In genomic region chr17:63433746-63434591, GRCh38 we compare ENCODE assay signal across 9 cellular contexts. TPM values are rescaled to one million over a fixed set of nuclear protein-coding genes. Genes with fewer than 3 reads are reported as not detected.
DNase-seq lines count a peak whose midpoint lies in the region; ATAC-seq and TF ChIP-seq lines count a peak whose summit lies in the region.
"Had no signal": no experiment of that assay in that cellular context is flagged by ENCODE, and none has a peak within 500 bp of the region (broad histone marks: within the 10 kb centered on the region; RNA-seq: fewer than 3 reads in every experiment).

No MANE protein-coding gene starts in this region.

- peaks cover 53% of the 10 kb centered on the region for H3K4me1 Mint-ChIP-seq in activated naive CD4-positive, alpha-beta T cell treated with anti-CD3 and anti-CD28 coated beads, Interleukin-2, amount 10 ng/mL, durations not matched to agents 7 days and 5 days
- H3K4me1 Mint-ChIP-seq in activated naive CD4-positive, alpha-beta T cell treated with anti-CD3 and anti-CD28 coated beads for 36 hours (ENCODE audit: low read depth): peaks cover 9% of the 10 kb centered on the region

- WGBS in lower leg skin, 2 donors: 58 to 69% methylated on average over 30 to 31 of the region's 32 CpGs

- CTCF ChIA-PET in activated naive CD4-positive, alpha-beta T cell treated with anti-CD3 and anti-CD28 coated beads, Interleukin-2, amount 10 ng/mL, durations not matched to agents 7 days and 5 days (lab: Charles Lee): interaction anchor here (0.9 to 18.5 kb wide), 8 partner anchors 8 to 178 kb away, joined by 3 to 273 read pairs (median 16); partner anchors contain the start of gene ACE
- CTCF ChIA-PET in activated naive CD4-positive, alpha-beta T cell treated with anti-CD3 and anti-CD28 coated beads for 36 hours (lab: Charles Lee): interaction anchor here (0.9 to 9.2 kb wide), 7 partner anchors 10 to 178 kb away, joined by 3 to 138 read pairs (median 8); partner anchors contain the start of gene ACE

- H3K27ac ChIP-seq in brain microvascular endothelial cell (peak overlapping the region; percentile 85), uterus (peak overlapping the region; percentile 56 to 81)

- no peak for ATAC-seq in HG02642 (IDR thresholded peaks at IDR 0.05; ENCODE audit: poor library complexity, unreplicated experiment)

- H3K36me3 ChIP-seq in brain microvascular endothelial cell (replicated peaks) (no peaks in the 10 kb centered on the region), uterus (no peaks in the 10 kb centered on the region)

- TF ChIP-seq POLR2A in lower leg skin (IDR thresholded peaks at IDR 0.05): no peak
- no peak for TF ChIP-seq POLR2A in uterus (IDR thresholded peaks at IDR 0.05)

- in situ Hi-C loops in brain microvascular endothelial cell (cut with HindIII; ENCODE audit: low pct_ligation_motif_present, low sequenced_read_pairs): no loop called here

- H3K36me3 Mint-ChIP-seq in activated naive CD4-positive, alpha-beta T cell treated with anti-CD3 and anti-CD28 coated beads, Interleukin-2, amount 10 ng/mL, durations not matched to agents 7 days and 5 days: peaks cover 3% of the 10 kb centered on the region
- no peaks in the 10 kb centered on the region for H3K36me3 Mint-ChIP-seq in activated naive CD4-positive, alpha-beta T cell treated with anti-CD3 and anti-CD28 coated beads for 36 hours (ENCODE audit: low read depth)

- H3K9me3 ChIP-seq in uterus: no peaks in the 10 kb centered on the region

- H3K27ac Mint-ChIP-seq in activated naive CD4-positive, alpha-beta T cell treated with anti-CD3 and anti-CD28 coated beads, Interleukin-2, amount 10 ng/mL, durations not matched to agents 7 days and 5 days: peak overlapping the region; percentile 86
- no peak overlapping the region for H3K27ac Mint-ChIP-seq in activated naive CD4-positive, alpha-beta T cell treated with anti-CD3 and anti-CD28 coated beads for 36 hours

- intact Hi-C loops in activated naive CD4-positive, alpha-beta T cell treated with anti-CD3 and anti-CD28 coated beads for 36 hours (cut with micrococcal nuclease): no loop called here
- intact Hi-C loops in lower leg skin (cut with DNase I; ENCODE audit: low total_unique reads): no loop called here
- intact Hi-C loops in uterus (cut with DNase I; ENCODE audit: low total_unique reads): no loop called here

- H3K9me3 Mint-ChIP-seq in activated naive CD4-positive, alpha-beta T cell treated with anti-CD3 and anti-CD28 coated beads, Interleukin-2, amount 10 ng/mL, durations not matched to agents 7 days and 5 days: no peaks in the 10 kb centered on the region
- no peaks in the 10 kb centered on the region for H3K9me3 Mint-ChIP-seq in activated naive CD4-positive, alpha-beta T cell treated with anti-CD3 and anti-CD28 coated beads for 36 hours

- H3K4me3 Mint-ChIP-seq in activated naive CD4-positive, alpha-beta T cell treated with anti-CD3 and anti-CD28 coated beads, Interleukin-2, amount 10 ng/mL, durations not matched to agents 7 days and 5 days: no peak overlapping the region
- H3K4me3 Mint-ChIP-seq in activated naive CD4-positive, alpha-beta T cell treated with anti-CD3 and anti-CD28 coated beads for 36 hours: no peak overlapping the region

- H3K4me3 ChIP-seq in brain microvascular endothelial cell (ENCODE audit: low read depth, low read length) (no peak overlapping the region), lower leg skin (ENCODE audit: low read depth, poor library complexity, severe bottlenecking) (no peak overlapping the region), uterus (no peak overlapping the region)

- DNase-seq in activated naive CD4-positive, alpha-beta T cell treated with anti-CD3 and anti-CD28 coated beads, Interleukin-2, amount 10 ng/mL, durations not matched to agents 7 days and 5 days: no peak
- no peak for DNase-seq in activated naive CD4-positive, alpha-beta T cell treated with anti-CD3 and anti-CD28 coated beads for 36 hours
- DNase-seq in brain microvascular endothelial cell (peak; percentile 87), lower leg skin (ENCODE audit: low spot score in 2 of 2) (peak; percentile 82 to 96), uterus (peak; percentile 85 to 88), NCI-H1436 (lab: John Stamatoyannopoulos, UW) (no peak), medulla oblongata (ENCODE audit: extremely low spot score) (no peak)
- DNase-seq: NCI-H1048 had no signal

- peaks cover 4% of the 10 kb centered on the region for H3K27me3 Mint-ChIP-seq in activated naive CD4-positive, alpha-beta T cell treated with anti-CD3 and anti-CD28 coated beads, Interleukin-2, amount 10 ng/mL, durations not matched to agents 7 days and 5 days
- H3K27me3 Mint-ChIP-seq in activated naive CD4-positive, alpha-beta T cell treated with anti-CD3 and anti-CD28 coated beads for 36 hours (ENCODE audit: low read depth): no peaks in the 10 kb centered on the region

- H3K27me3 ChIP-seq in brain microvascular endothelial cell (replicated peaks) (no peaks in the 10 kb centered on the region), uterus (no peaks in the 10 kb centered on the region)

- H3K4me1 ChIP-seq in uterus: peaks cover 0 to 4% of the 10 kb centered on the region in 2 donors

- TF ChIP-seq CTCF in brain microvascular endothelial cell (IDR thresholded peaks at IDR 0.05; ENCODE audit: low read depth, low read length, missing control alignments) (peak; percentile 27), lower leg skin (IDR thresholded peaks at IDR 0.05) (no peak), uterus (IDR thresholded peaks at IDR 0.05) (no peak)

RNA-seq across cellular contexts. Expression of gene CYB561, which starts 12.1 kb away (rescaled TPM):
- total RNA-seq in activated naive CD4-positive, alpha-beta T cell treated with anti-CD3 and anti-CD28 coated beads for 36 hours: 1 to 10 TPM; 2.3 to 2.6 TPM
- total RNA-seq in lower leg skin: 10 to 100 TPM; 41.7 to 74.6 (median 56.4) TPM
- 10 to 100 TPM; 15.0 to 19.5 (median 16.5) TPM for total RNA-seq in uterus

RNA-seq across cellular contexts. Expression of gene ACE, which starts 42.9 kb away (rescaled TPM):
- total RNA-seq in activated naive CD4-positive, alpha-beta T cell treated with anti-CD3 and anti-CD28 coated beads for 36 hours: under 1 TPM; 0.12 to 0.50 TPM
- total RNA-seq in lower leg skin: 10 to 100 TPM in 1 of 4 donors, 1 to 10 TPM in 3; 3.0 to 10.2 (median 7.2) TPM
- total RNA-seq in uterus: 10 to 100 TPM in 1 of 4 donors, 1 to 10 TPM in 1, under 1 TPM in 1, not detected in 1; 0.77 to 27.4 (median 7.9) TPM

Comparison
In these comparisons a context has a peak if more than half of its experiments do, and no peak if none do; other contexts are left out.
1. DNase-seq: peak in brain microvascular endothelial cell (single experiment), lower leg skin (2 of 2) and uterus (2 of 2); none in activated naive CD4-positive, alpha-beta T cell treated with anti-CD3 and anti-CD28 coated beads, Interleukin-2, amount 10 ng/mL, durations not matched to agents 7 days and 5 days (single experiment), activated naive CD4-positive, alpha-beta T cell treated with anti-CD3 and anti-CD28 coated beads for 36 hours (single experiment), NCI-H1436 (single experiment) and medulla oblongata (single experiment).
2. RNA of gene CYB561, which starts 12.1 kb away (total RNA-seq): 41.7 to 74.6 TPM in lower leg skin and 15.0 to 19.5 TPM in uterus; 2.3 to 2.6 TPM in activated naive CD4-positive, alpha-beta T cell treated with anti-CD3 and anti-CD28 coated beads for 36 hours; every median in the first group is over 4 times any median in the second.